8 cellular contexts compared by ENCODE assay signal in genomic region chr4:102824398-102824797, GRCh38. TPM values are rescaled to one million over a fixed set of nuclear protein-coding genes. Genes with fewer than 3 reads are reported as not detected.
DNase-seq lines count a peak whose midpoint lies in the region; ATAC-seq and TF ChIP-seq lines count a peak whose summit lies in the region.
"Had no signal": no experiment of that assay in that cellular context is flagged by ENCODE, and none has a peak within 500 bp of the region (broad histone marks: within the 10 kb centered on the region; RNA-seq: fewer than 3 reads in every experiment).

No MANE protein-coding gene starts in this region.

- DNase-seq in Panc1 (ENCODE audit: low read depth, low spot score) (no peak), glutamatergic neuron (no peak), NOMO-1 treated with dmso at 0.1 percent for 144 hours (lab: John Stamatoyannopoulos, UW; ENCODE audit: unreplicated experiment) (no peak)

- H3K4me3 ChIP-seq in HEK293 (ENCODE audit: low read depth, low read length): peak overlapping the region; percentile 94
- peak overlapping the region; percentile 89 to 96 for H3K4me3 ChIP-seq in Panc1 (ENCODE audit: low read depth in 2 of 2, low read length in 2 of 2)
- peak overlapping the region; percentile 55 to 97 (median 74) for H3K4me3 ChIP-seq in skin epidermis

- ATAC-seq in Panc1 (no peak), GM21737 (IDR thresholded peaks at IDR 0.05; ENCODE audit: unreplicated experiment) (no peak), GM19351 (IDR thresholded peaks at IDR 0.05; ENCODE audit: unreplicated experiment) (no peak)

- H3K9me3 Mint-ChIP-seq in glutamatergic neuron (ENCODE audit: unreplicated experiment): peaks cover 12% of the 10 kb centered on the region
- H3K9me3 Mint-ChIP-seq: central memory CD8-positive, alpha-beta T cell had no signal

- H3K27ac Mint-ChIP-seq in glutamatergic neuron (ENCODE audit: unreplicated experiment): peak overlapping the region; percentile 45

- TF ChIP-seq CTCF in HEK293 (tag by site-specific recombination; IDR thresholded peaks at IDR 0.05) (no peak), Panc1 (IDR thresholded peaks at IDR 0.05) (no peak), glutamatergic neuron (IDR thresholded peaks at IDR 0.05; ENCODE audit: partially characterized antibody, unreplicated experiment) (no peak)

- H3K27ac ChIP-seq in HEK293 (ENCODE audit: extremely low read depth, low read depth, low read length): no peak overlapping the region
- H3K27ac ChIP-seq in Panc1 (ENCODE audit: low read length): peak overlapping the region; percentile 94
- peak overlapping the region in 18 of 21 experiments; percentile 98 to 100 (median 100) for H3K27ac ChIP-seq in skin epidermis

- POLR2A ChIA-PET in HEK293 (lab: Yijun Ruan, JAX) (interaction anchor here (0.6 kb wide), 1 partner anchor 41 kb away, joined by 3 read pairs; no protein-coding TSS in a partner anchor), Panc1 (lab: Charles Lee) (interaction anchor here (0.6 kb wide), 1 partner anchor 57 kb away, joined by 7 read pairs; no protein-coding TSS in a partner anchor)

- no peaks in the 10 kb centered on the region for H3K36me3 Mint-ChIP-seq in glutamatergic neuron (ENCODE audit: unreplicated experiment)

- H3K36me3 ChIP-seq in HEK293 (ENCODE audit: control insufficient read depth in 2 of 2, insufficient read depth in 1 of 2, low read length in 2 of 2) (peaks cover 0 to 42% of the 10 kb centered on the region in 2 experiments; a peak in 1 of 3 replicates), Panc1 (ENCODE audit: control insufficient read depth, insufficient read depth, low read length) (peaks cover 23% of the 10 kb centered on the region)

- H3K9me3 ChIP-seq in HEK293 (ENCODE audit: control insufficient read depth, insufficient read depth, low read depth, low read length) (no peaks in the 10 kb centered on the region), Panc1 (ENCODE audit: control insufficient read depth, insufficient read depth, low read depth, low read length) (no peaks in the 10 kb centered on the region)

- peaks cover 12% of the 10 kb centered on the region for H3K4me1 ChIP-seq in HEK293 (ENCODE audit: control insufficient read depth, insufficient read depth, low read length)
- H3K4me1 ChIP-seq in Panc1 (ENCODE audit: control insufficient read depth, insufficient read depth, low read length): peaks cover 43% of the 10 kb centered on the region

- in situ Hi-C loops in Panc1 (cut with HindIII; ENCODE audit: low pct_unique_long_range_greater_than_20kb, low sequenced_read_pairs): no loop called here

- no peaks in the 10 kb centered on the region for H3K27me3 ChIP-seq in Panc1 (ENCODE audit: control insufficient read depth, insufficient read depth, low read length)

- no TSS peak for BruUV-seq in Panc1 (replicated peaks; lab: Mats Ljungman, UMichigan)

- intact Hi-C loops in Panc1 (cut with micrococcal nuclease; ENCODE audit: unreplicated experiment): no loop called here

- peaks cover 14% of the 10 kb centered on the region for H3K27me3 Mint-ChIP-seq in glutamatergic neuron (ENCODE audit: unreplicated experiment)
- H3K27me3 Mint-ChIP-seq: central memory CD8-positive, alpha-beta T cell had no signal

- H3K4me1 Mint-ChIP-seq in glutamatergic neuron (ENCODE audit: low read depth, unreplicated experiment): peaks cover 19% of the 10 kb centered on the region

- H3K4me3 Mint-ChIP-seq in glutamatergic neuron (ENCODE audit: unreplicated experiment): no peak overlapping the region
- H3K4me3 Mint-ChIP-seq: central memory CD8-positive, alpha-beta T cell had no signal

- CTCF ChIA-PET in HEK293 (lab: Yijun Ruan, JAX) (no interaction called here), Panc1 (lab: Charles Lee) (no interaction called here)

TF ChIP-seq in HEK293, 187 proteins besides CTCF, POLR2A, EP300 and RAD21:
- TF ChIP-seq PRDM6 (tag by site-specific recombination; IDR thresholded peaks at IDR 0.05) (peak; percentile 47; the same call in 1 of the 2 replicates), AEBP2 (tag by site-specific recombination; IDR thresholded peaks at IDR 0.05; ENCODE audit: borderline replicate concordance) (no peak), ZBTB10 (tag by site-specific recombination; IDR thresholded peaks at IDR 0.05) (no peak), MZF1 (tag by site-specific recombination; IDR thresholded peaks at IDR 0.05; ENCODE audit: borderline replicate concordance) (no peak), ZNF155 (tag by site-specific recombination; IDR thresholded peaks at IDR 0.05) (no peak), ZNF433 (tag by site-specific recombination; IDR thresholded peaks at IDR 0.05; ENCODE audit: low read depth) (no peak)

RNA-seq across cellular contexts. Expression of gene UBE2D3, which starts 3.0 kb away (rescaled TPM):
- total RNA-seq in Panc1 (2021; ENCODE audit: unreplicated experiment) (191 TPM), glutamatergic neuron (ENCODE audit: unreplicated experiment) (261 TPM)
- polyA plus RNA-seq in Panc1 (2012; ENCODE audit: insufficient read length): 164 TPM

RNA-seq across cellular contexts. Expression of gene CISD2, which starts 44.4 kb away (rescaled TPM):
- 39.0 TPM for total RNA-seq in Panc1 (2021; ENCODE audit: unreplicated experiment)
- 54.5 TPM for polyA plus RNA-seq in Panc1 (2012; ENCODE audit: insufficient read length)
- 22.7 TPM for total RNA-seq in glutamatergic neuron (ENCODE audit: unreplicated experiment)
